In genomic region chr17:75722542-75723095, GRCh38 we compare ENCODE assay signal across 13 cellular contexts. TPM values are rescaled to one million over a fixed set of nuclear protein-coding genes. Genes with fewer than 3 reads are reported as not detected.
DNase-seq lines count a peak whose midpoint lies in the region; ATAC-seq and TF ChIP-seq lines count a peak whose summit lies in the region.
"Had no signal": no experiment of that assay in that cellular context is flagged by ENCODE, and none has a peak within 500 bp of the region (broad histone marks: within the 10 kb centered on the region; RNA-seq: fewer than 3 reads in every experiment).

No MANE protein-coding gene starts in this region.

- H3K27ac ChIP-seq in angular gyrus (ENCODE audit: low read depth, low read length) (peak overlapping the region; percentile 58), coronary artery (peak overlapping the region in 1 of 2 donors; percentile 80), thoracic aorta (no peak overlapping the region), SJCRH30 (no peak overlapping the region)

- H3K27me3 ChIP-seq in thoracic aorta (replicated peaks; ENCODE audit: insufficient read depth) (peaks cover 9% of the 10 kb centered on the region), SJCRH30 (peaks cover 55% of the 10 kb centered on the region)

- H3K9me3 ChIP-seq in mucosa of descending colon (no peaks in the 10 kb centered on the region), thoracic aorta (no peaks in the 10 kb centered on the region), SJCRH30 (replicated peaks) (no peaks in the 10 kb centered on the region)

- H3K36me3 ChIP-seq in mucosa of descending colon (ENCODE audit: low read depth) (no peaks in the 10 kb centered on the region), thoracic aorta (no peaks in the 10 kb centered on the region), SJCRH30 (no peaks in the 10 kb centered on the region)

- H3K4me1 ChIP-seq in mucosa of descending colon (ENCODE audit: low read depth) (peaks cover 24% of the 10 kb centered on the region), thoracic aorta (ENCODE audit: control insufficient read depth in 1 of 2, low read depth in 2 of 2) (peaks cover 0 to 5% of the 10 kb centered on the region in 2 donors), SJCRH30 (no peaks in the 10 kb centered on the region; the same call in 1 of the 2 replicates)

- TF ChIP-seq CTCF in coronary artery (IDR thresholded peaks at IDR 0.05) (no peak), mucosa of descending colon (IDR thresholded peaks at IDR 0.05) (no peak), thoracic aorta (IDR thresholded peaks at IDR 0.05) (no peak)

- H3K4me3 ChIP-seq in coronary artery, result peak overlapping the region; percentile 68
- peak overlapping the region; percentile 48 for H3K4me3 ChIP-seq in mucosa of descending colon
- H3K4me3 ChIP-seq in thoracic aorta, result peak overlapping the region; percentile 58
- H3K4me3 ChIP-seq in SJCRH30, result no peak overlapping the region
- H3K4me3 ChIP-seq: lung had no signal

- ATAC-seq in mucosa of descending colon (no peak), thoracic aorta (ENCODE audit: insufficient number of reproducible peaks, low FRiP score, low read depth) (no peak)
- ATAC-seq: effector memory CD8-positive, alpha-beta T cell; T-helper 17 cell had no signal

- intact Hi-C loops in mucosa of descending colon (cut with DNase I, micrococcal nuclease), result no loop called here

- no peak for DNase-seq in coronary artery (ENCODE audit: low spot score)
- DNase-seq in mucosa of descending colon, result peak in 2 of 3 donors; percentile 29 to 53
- no peak for DNase-seq in thoracic aorta (ENCODE audit: low spot score)
- DNase-seq in NCI-H748 (lab: John Stamatoyannopoulos, UW; ENCODE audit: unreplicated experiment), result no peak
- DNase-seq in DMS79 treated with DMSO at 0.1 percent for 48 hours (lab: John Stamatoyannopoulos, UW), result no peak
- DNase-seq in SJCRH30, result no peak
- DNase-seq: effector memory CD8-positive, alpha-beta T cell; NCI-H1092; occipital lobe; stimulated activated CD8-positive, alpha-beta memory T cell treated with anti-CD3 and anti-CD28 coated beads, Interleukin-4, amount 100 ng/mL, for 48 hours; T-helper 17 cell had no signal

RNA-seq across cellular contexts. Expression of gene ITGB4, which starts 1.4 kb away (rescaled TPM):
- total RNA-seq in mucosa of descending colon (100 to 1,000 TPM; 153 to 307 (median 246) TPM), thoracic aorta (10 to 100 TPM; 11.6 to 21.1 TPM)
- total RNA-seq in SJCRH30 (2014; rRNA removed; shearing (Covaris generic)), result 4.3 and 8.8 TPM in 2 replicates

RNA-seq across cellular contexts. Expression of gene GALK1, which starts 42.4 kb away (rescaled TPM):
- total RNA-seq in mucosa of descending colon (10 to 100 TPM in 2 of 3 donors, 1 to 10 TPM in 1; 7.1 to 18.2 (median 18.2) TPM), thoracic aorta (10 to 100 TPM; 29.6 to 58.3 TPM)
- 29.0 and 31.5 TPM in 2 replicates for total RNA-seq in SJCRH30 (2014; rRNA removed; shearing (Covaris generic))

RNA-seq across cellular contexts. Expression of gene SAP30BP, which starts 55.5 kb away (rescaled TPM):
- total RNA-seq in mucosa of descending colon (10 to 100 TPM; 76.5 to 83.8 (median 76.9) TPM), thoracic aorta (10 to 100 TPM; 65.1 to 70.4 TPM)
- 63.4 and 74.0 TPM in 2 replicates for total RNA-seq in SJCRH30 (2014; rRNA removed; shearing (Covaris generic))

RNA-seq across cellular contexts. Expression of gene RECQL5, which starts 55.7 kb away (rescaled TPM):
- total RNA-seq in mucosa of descending colon (10 to 100 TPM; 29.3 to 41.9 (median 30.1) TPM), thoracic aorta (10 to 100 TPM; 12.6 to 29.9 TPM)
- total RNA-seq in SJCRH30 (2014; rRNA removed; shearing (Covaris generic)), result 25.9 and 28.1 TPM in 2 replicates

Comparison
In these comparisons a context has a peak if more than half of its experiments do, and no peak if none do; other contexts are left out.
1. DNase-seq: peak in mucosa of descending colon (2 of 3); none in coronary artery (single experiment), thoracic aorta (single experiment), NCI-H748 (single experiment), DMS79 treated with DMSO at 0.1 percent for 48 hours (single experiment) and SJCRH30 (0 of 2).
2. RNA of gene ITGB4, which starts 1.4 kb away (total RNA-seq): 153 to 307 TPM in mucosa of descending colon; 11.6 to 21.1 TPM in thoracic aorta and 4.3 to 8.8 TPM in SJCRH30; every median in the first group is over 4 times any median in the second.